In the genomic region with DNA sequence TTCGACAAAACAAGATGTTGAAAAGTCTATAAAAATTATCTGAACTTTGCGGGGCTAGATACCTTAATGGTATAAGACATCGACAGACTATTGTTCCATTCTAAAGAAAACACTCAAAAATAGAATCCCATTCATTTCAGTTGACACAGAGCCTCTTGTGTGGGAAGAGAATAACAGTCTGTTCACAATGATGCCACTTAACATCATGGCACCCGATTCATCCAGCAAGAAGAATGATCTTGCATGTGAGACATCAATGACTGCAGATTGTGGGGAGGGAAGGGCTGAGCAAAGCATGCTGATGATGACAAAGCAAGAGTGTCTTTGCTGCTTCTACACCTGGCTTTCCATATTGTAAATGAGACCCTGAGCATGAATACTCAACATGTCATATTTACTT, we compare ENCODE assay signal across 17 cellular contexts. TPM values are rescaled to one million over a fixed set of nuclear protein-coding genes. Genes with fewer than 3 reads are reported as not detected.
DNase-seq lines count a peak whose midpoint lies in the region; ATAC-seq and TF ChIP-seq lines count a peak whose summit lies in the region.
"Had no signal": no experiment of that assay in that cellular context is flagged by ENCODE, and none has a peak within 500 bp of the region (broad histone marks: within the 10 kb centered on the region; RNA-seq: fewer than 3 reads in every experiment).

No MANE protein-coding gene starts in this region.

- peaks cover 60% of the 10 kb centered on the region for H3K4me1 Mint-ChIP-seq in CD4-positive, alpha-beta T cell (ENCODE audit: low read depth)
- H3K4me1 Mint-ChIP-seq in activated CD4-positive, alpha-beta memory T cell treated with anti-CD3 and anti-CD28 coated beads, Interleukin-2, amount 10 ng/mL, durations not matched to agents 7 days and 5 days: peaks cover 15% of the 10 kb centered on the region
- H3K4me1 Mint-ChIP-seq in memory B cell (peaks cover 7% of the 10 kb centered on the region), osteocyte (ENCODE audit: unreplicated experiment) (no peaks in the 10 kb centered on the region)

- peak overlapping the region; percentile 87 for H3K27ac Mint-ChIP-seq in CD4-positive, alpha-beta T cell
- H3K27ac Mint-ChIP-seq in activated CD4-positive, alpha-beta memory T cell treated with anti-CD3 and anti-CD28 coated beads, Interleukin-2, amount 10 ng/mL, durations not matched to agents 7 days and 5 days: peak overlapping the region; percentile 18
- peak overlapping the region; percentile 63 for H3K27ac Mint-ChIP-seq in memory B cell
- no peak overlapping the region for H3K27ac Mint-ChIP-seq in osteocyte (ENCODE audit: unreplicated experiment)
- H3K27ac Mint-ChIP-seq: progenitor cell of endocrine pancreas had no signal

- H3K9me3 Mint-ChIP-seq in CD4-positive, alpha-beta T cell: no peaks in the 10 kb centered on the region
- H3K9me3 Mint-ChIP-seq in activated CD4-positive, alpha-beta memory T cell treated with anti-CD3 and anti-CD28 coated beads, Interleukin-2, amount 10 ng/mL, durations not matched to agents 7 days and 5 days: no peaks in the 10 kb centered on the region
- H3K9me3 Mint-ChIP-seq in memory B cell: no peaks in the 10 kb centered on the region
- no peaks in the 10 kb centered on the region for H3K9me3 Mint-ChIP-seq in osteocyte (ENCODE audit: unreplicated experiment)
- H3K9me3 Mint-ChIP-seq: activated T-helper 1 cell treated with anti-CD3 and anti-CD28 coated beads, Interleukin-12 subunit alpha, Interleukin-12 subunit beta, Interleukin-2, Interleukin-4 antibody, amounts not matched to agents 30 ng/mL and 10 ng/mL and 1 ng/mL, durations not matched to agents 14 hours and 24 hours and 36 hours had no signal

- H3K27ac ChIP-seq in CD4-positive, alpha-beta T cell (ENCODE audit: low read depth, low read length): no peak overlapping the region
- H3K27ac ChIP-seq: HL-60, thoracic aorta had no signal

- no peak for ATAC-seq in CD4-positive, alpha-beta T cell (ENCODE audit: poor library complexity)
- ATAC-seq in memory B cell (ENCODE audit: low read depth) (no peak), HG03439 (IDR thresholded peaks at IDR 0.05; ENCODE audit: unreplicated experiment) (no peak), HG03565 (IDR thresholded peaks at IDR 0.05; ENCODE audit: unreplicated experiment) (no peak)
- ATAC-seq: K562, left lobe of liver had no signal

- no peaks in the 10 kb centered on the region for H3K27me3 ChIP-seq in CD4-positive, alpha-beta T cell (ENCODE audit: control insufficient read depth, insufficient read depth, low read length)

- CTCF ChIA-PET in CD4-positive, alpha-beta T cell (lab: Charles Lee): no interaction called here
- CTCF ChIA-PET in activated CD4-positive, alpha-beta memory T cell treated with anti-CD3 and anti-CD28 coated beads, Interleukin-2, amount 10 ng/mL, durations not matched to agents 7 days and 5 days (lab: Charles Lee): interaction anchor here (1.7 kb wide), 1 partner anchor 169 kb away, joined by 5 read pairs; no protein-coding TSS in a partner anchor

- intact Hi-C loops in CD4-positive, alpha-beta T cell (cut with DNase I, micrococcal nuclease): loop anchor here in 1 of 2 experiments (2.0 kb wide), 1 partner anchor 146 kb away; no protein-coding TSS in a partner anchor

- H3K27me3 Mint-ChIP-seq in CD4-positive, alpha-beta T cell: no peaks in the 10 kb centered on the region
- H3K27me3 Mint-ChIP-seq in activated CD4-positive, alpha-beta memory T cell treated with anti-CD3 and anti-CD28 coated beads, Interleukin-2, amount 10 ng/mL, durations not matched to agents 7 days and 5 days: no peaks in the 10 kb centered on the region
- no peaks in the 10 kb centered on the region for H3K27me3 Mint-ChIP-seq in memory B cell
- H3K27me3 Mint-ChIP-seq in osteocyte (ENCODE audit: unreplicated experiment): no peaks in the 10 kb centered on the region
- H3K27me3 Mint-ChIP-seq: progenitor cell of endocrine pancreas had no signal

- no peak overlapping the region for H3K4me3 Mint-ChIP-seq in CD4-positive, alpha-beta T cell
- H3K4me3 Mint-ChIP-seq in activated CD4-positive, alpha-beta memory T cell treated with anti-CD3 and anti-CD28 coated beads, Interleukin-2, amount 10 ng/mL, durations not matched to agents 7 days and 5 days: no peak overlapping the region
- H3K4me3 Mint-ChIP-seq in memory B cell (no peak overlapping the region), osteocyte (ENCODE audit: unreplicated experiment) (no peak overlapping the region)
- H3K4me3 Mint-ChIP-seq: activated T-helper 1 cell treated with anti-CD3 and anti-CD28 coated beads, Interleukin-12 subunit alpha, Interleukin-12 subunit beta, Interleukin-2, Interleukin-4 antibody, amounts not matched to agents 30 ng/mL and 10 ng/mL and 1 ng/mL, durations not matched to agents 14 hours and 24 hours and 36 hours had no signal

- POLR2A ChIA-PET in CD4-positive, alpha-beta T cell (lab: Charles Lee): interaction anchor here (0.6 kb wide), 1 partner anchor 147 kb away, joined by 3 read pairs; no protein-coding TSS in a partner anchor
- POLR2A ChIA-PET in activated CD4-positive, alpha-beta memory T cell treated with anti-CD3 and anti-CD28 coated beads, Interleukin-2, amount 10 ng/mL, durations not matched to agents 7 days and 5 days (lab: Charles Lee): no interaction called here

- no peak for DNase-seq in CD4-positive, alpha-beta T cell
- DNase-seq in DMS79 treated with DMSO at 0.1 percent for 48 hours (lab: John Stamatoyannopoulos, UW) (peak; percentile 51), memory B cell (ENCODE audit: low spot score in 2 of 2) (no peak), osteocyte (ENCODE audit: extremely low spot score, unreplicated experiment) (no peak)
- no peak for DNase-seq in activated CD4-positive, alpha-beta memory T cell treated with anti-CD3 and anti-CD28 coated beads, Interleukin-2, amount 10 ng/mL, durations not matched to agents 7 days and 5 days
- DNase-seq: cerebellar nuclear complex, MV-4-11, NCI-H2081 had no signal

- no peaks in the 10 kb centered on the region for H3K9me3 ChIP-seq in CD4-positive, alpha-beta T cell (ENCODE audit: control insufficient read depth, low read length)
- H3K9me3 ChIP-seq: thoracic aorta had no signal

- H3K36me3 Mint-ChIP-seq in CD4-positive, alpha-beta T cell (ENCODE audit: low read depth): peaks cover 97% of the 10 kb centered on the region
- H3K36me3 Mint-ChIP-seq in activated CD4-positive, alpha-beta memory T cell treated with anti-CD3 and anti-CD28 coated beads, Interleukin-2, amount 10 ng/mL, durations not matched to agents 7 days and 5 days (ENCODE audit: low read depth): peaks cover 90% of the 10 kb centered on the region
- peaks cover 52% of the 10 kb centered on the region for H3K36me3 Mint-ChIP-seq in memory B cell
- H3K36me3 Mint-ChIP-seq in osteocyte (ENCODE audit: unreplicated experiment): peaks cover 18% of the 10 kb centered on the region

- no peak for TF ChIP-seq CTCF in CD4-positive, alpha-beta T cell (IDR thresholded peaks at IDR 0.05)
- no peak for TF ChIP-seq CTCF in osteocyte (IDR thresholded peaks at IDR 0.05)

RNA-seq across cellular contexts. Expression of a gene that starts 49.7 kb away (rescaled TPM):
- not detected for total RNA-seq in CD4-positive, alpha-beta T cell
- 1 to 10 TPM; 1.2 to 1.5 TPM for total RNA-seq in activated CD4-positive, alpha-beta memory T cell treated with anti-CD3 and anti-CD28 coated beads, Interleukin-2, amount 10 ng/mL, durations not matched to agents 7 days and 5 days
- total RNA-seq in osteocyte: not detected in 2 replicates
- total RNA-seq: activated T-helper 1 cell treated with anti-CD3 and anti-CD28 coated beads, Interleukin-12 subunit alpha, Interleukin-12 subunit beta, Interleukin-2, Interleukin-4 antibody, amounts not matched to agents 30 ng/mL and 10 ng/mL and 1 ng/mL, durations not matched to agents 14 hours and 24 hours and 36 hours; K562; left lobe of liver; progenitor cell of endocrine pancreas; smooth muscle cell; thoracic aorta had no signal
